In the genomic region with DNA sequence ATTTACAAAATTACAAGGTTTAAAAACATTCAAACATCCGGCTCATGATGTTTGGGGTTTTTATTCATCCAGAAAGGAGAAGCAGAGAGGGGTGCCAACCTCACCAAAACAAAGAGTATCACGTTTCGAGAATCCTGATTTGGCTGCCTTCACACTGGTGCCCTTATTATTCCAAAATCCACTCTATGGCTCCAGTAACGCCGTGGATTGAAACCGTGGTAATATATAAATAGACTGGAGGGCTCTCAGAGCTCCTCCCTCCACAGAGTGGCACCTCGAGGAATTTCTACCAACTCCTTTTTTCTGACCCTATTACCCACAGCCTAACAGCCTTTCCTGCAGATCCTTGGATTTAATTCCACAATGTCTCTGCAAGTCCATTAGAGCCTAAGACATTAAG, we compare ENCODE assay signal across 16 cellular contexts.
DNase-seq lines count a peak whose midpoint lies in the region; ATAC-seq and TF ChIP-seq lines count a peak whose summit lies in the region.
"Had no signal": no experiment of that assay in that cellular context is flagged by ENCODE, and none has a peak within 500 bp of the region (broad histone marks: within the 10 kb centered on the region; RNA-seq: fewer than 3 reads in every experiment).

No MANE protein-coding gene starts in this region.

- no peak overlapping the region for H3K9ac ChIP-seq in mammary epithelial cell (ENCODE audit: insufficient read depth, low read length)
- no peak overlapping the region for H3K9ac ChIP-seq in OCI-LY3 (ENCODE audit: low read length)

- H3K79me2 ChIP-seq in mammary epithelial cell (ENCODE audit: insufficient read depth, low read length) (no peaks in the 10 kb centered on the region), OCI-LY3 (ENCODE audit: low read length) (no peaks in the 10 kb centered on the region)

- DNase-seq in breast epithelium (ENCODE audit: low spot score in 2 of 2): no peak
- no peak for DNase-seq in mammary epithelial cell
- no peak for DNase-seq in left lobe of liver (ENCODE audit: low spot score)
- DNase-seq in aorta: no peak
- no peak for DNase-seq in T-cell
- no peak for DNase-seq in A172 (ENCODE audit: low spot score)
- DNase-seq: activated CD4-positive, alpha-beta memory T cell treated with anti-CD3 and anti-CD28 coated beads, Interleukin-2, amount 10 ng/mL, durations not matched to agents 7 days and 5 days; activated gamma-delta T cell treated with Interleukin-2 at 50 U/mL for 16 hours; glutamatergic neuron; T1000; transverse colon had no signal

- H3K9me3 Mint-ChIP-seq in T-cell: no peaks in the 10 kb centered on the region
- H3K9me3 Mint-ChIP-seq: activated CD4-positive, alpha-beta memory T cell treated with anti-CD3 and anti-CD28 coated beads, Interleukin-2, amount 10 ng/mL, durations not matched to agents 7 days and 5 days had no signal

- H4K20me1 ChIP-seq in mammary epithelial cell (ENCODE audit: insufficient read depth, low read length) (no peaks in the 10 kb centered on the region), OCI-LY3 (ENCODE audit: insufficient read depth, low read length) (no peaks in the 10 kb centered on the region)

- TF ChIP-seq CTCF in breast epithelium (IDR thresholded peaks at IDR 0.05) (no peak), mammary epithelial cell (conservative IDR thresholded peaks at IDR 0.05 in 1 of 2, IDR thresholded peaks at IDR 0.05 in 1 of 2; ENCODE audit: extremely low read depth in 1 of 2, insufficient read depth in 1 of 2, low read depth in 1 of 2, low read length in 2 of 2) (no peak), OCI-LY3 (IDR thresholded peaks at IDR 0.05; ENCODE audit: low read depth, low read length) (no peak)

- POLR2A ChIA-PET in T-cell (lab: Charles Lee): no interaction called here

- H3K36me3 ChIP-seq in breast epithelium: no peaks in the 10 kb centered on the region
- no peaks in the 10 kb centered on the region for H3K36me3 ChIP-seq in mammary epithelial cell (ENCODE audit: insufficient read depth, low read length)
- H3K36me3 ChIP-seq in OCI-LY3 (replicated peaks; ENCODE audit: low read depth, low read length): no peaks in the 10 kb centered on the region
- H3K36me3 ChIP-seq in aorta (ENCODE audit: control insufficient read depth in 1 of 2, insufficient read depth in 2 of 2, low read length in 1 of 2): no peaks in the 10 kb centered on the region
- H3K36me3 ChIP-seq: transverse colon had no signal

- peaks cover 0 to 8% of the 10 kb centered on the region in 2 donors for H3K27me3 Mint-ChIP-seq in T-cell
- H3K27me3 Mint-ChIP-seq: activated CD4-positive, alpha-beta memory T cell treated with anti-CD3 and anti-CD28 coated beads, Interleukin-2, amount 10 ng/mL, durations not matched to agents 7 days and 5 days; brain had no signal

- ATAC-seq in left lobe of liver: peak; percentile 45
- ATAC-seq in aorta (ENCODE audit: low FRiP score): peak; percentile 6
- no peak for ATAC-seq in T-cell (replicated peaks in 1 of 4)
- no peak for ATAC-seq in HG03108 (IDR thresholded peaks at IDR 0.05; ENCODE audit: unreplicated experiment)
- ATAC-seq: K562 had no signal

- H3K4me1 ChIP-seq in breast epithelium (peaks cover 5 to 6% of the 10 kb centered on the region in 2 donors), mammary epithelial cell (ENCODE audit: insufficient read depth, low read length) (no peaks in the 10 kb centered on the region), OCI-LY3 (ENCODE audit: low read length) (peaks cover 28% of the 10 kb centered on the region), aorta (ENCODE audit: control insufficient read depth in 1 of 2, insufficient read depth in 2 of 2, low read length in 2 of 2) (peaks cover 0 to 2% of the 10 kb centered on the region in 2 donors)

- dilution Hi-C loops in mammary epithelial cell (cut with HindIII; ENCODE audit: low sequenced_read_pairs): loop anchor here (25.0 kb wide), 1 partner anchor 730 kb away; no protein-coding TSS in a partner anchor

- H2AFZ ChIP-seq in mammary epithelial cell (ENCODE audit: low read depth, low read length): no peak overlapping the region
- H2AFZ ChIP-seq in OCI-LY3 (ENCODE audit: low read depth, low read length): no peak overlapping the region

- in situ Hi-C loops in mammary epithelial cell (cut with MboI; ENCODE audit: low sequenced_read_pairs in 2 of 2): loop anchor here (10.0 to 25.0 kb wide), 3 partner anchors 753 to 1330 kb away; no protein-coding TSS in a partner anchor

- H3K27ac ChIP-seq in breast epithelium: peak overlapping the region; percentile 58 to 71
- no peak overlapping the region for H3K27ac ChIP-seq in mammary epithelial cell (ENCODE audit: insufficient read depth, low read depth, low read length)
- H3K27ac ChIP-seq in OCI-LY3 (ENCODE audit: low read length): no peak overlapping the region
- no peak overlapping the region for H3K27ac ChIP-seq in aorta (ENCODE audit: low read depth in 1 of 2, low read length in 2 of 2)
- H3K27ac ChIP-seq: RWPE1 had no signal

- H3K27ac Mint-ChIP-seq in T-cell: no peak overlapping the region
- H3K27ac Mint-ChIP-seq: activated CD4-positive, alpha-beta memory T cell treated with anti-CD3 and anti-CD28 coated beads, Interleukin-2, amount 10 ng/mL, durations not matched to agents 7 days and 5 days had no signal

- no TSS peak for BruUV-seq in mammary epithelial cell (replicated peaks; lab: Mats Ljungman, UMichigan)

- H3K4me3 ChIP-seq in breast epithelium (peak overlapping the region in 1 of 3 donors; percentile 26), mammary epithelial cell (replicated peaks in 1 of 3; ENCODE audit: insufficient read depth in 1 of 3, low read depth in 2 of 3, low read length in 3 of 3) (no peak overlapping the region), OCI-LY3 (ENCODE audit: low read length) (no peak overlapping the region), aorta (ENCODE audit: low read length in 2 of 2) (no peak overlapping the region)
- H3K4me3 ChIP-seq: K562, transverse colon had no signal

- CTCF ChIA-PET in mammary epithelial cell (lab: Charles Lee; ENCODE audit: low non-redundant PET): no interaction called here
- CTCF ChIA-PET in T-cell (lab: Charles Lee): no interaction called here

- H3K4me2 ChIP-seq in mammary epithelial cell (ENCODE audit: insufficient read depth, low read depth, low read length) (no peak overlapping the region), OCI-LY3 (ENCODE audit: low read length) (peak overlapping the region; percentile 32; the same call in 1 of the 2 replicates)

- H3K9me3 ChIP-seq in breast epithelium (no peaks in the 10 kb centered on the region), mammary epithelial cell (replicated peaks; ENCODE audit: insufficient read depth, low read length) (no peaks in the 10 kb centered on the region), OCI-LY3 (ENCODE audit: insufficient read depth, low read length) (no peaks in the 10 kb centered on the region), aorta (ENCODE audit: control insufficient read depth, low read length) (no peaks in the 10 kb centered on the region)
- H3K9me3 ChIP-seq: transverse colon had no signal

- H3K27me3 ChIP-seq in breast epithelium (no peaks in the 10 kb centered on the region), mammary epithelial cell (ENCODE audit: insufficient read depth, low read length) (no peaks in the 10 kb centered on the region), OCI-LY3 (ENCODE audit: low read depth, low read length) (no peaks in the 10 kb centered on the region), aorta (ENCODE audit: control insufficient read depth in 1 of 2, insufficient read depth in 2 of 2, low read length in 1 of 2) (no peaks in the 10 kb centered on the region)
- H3K27me3 ChIP-seq: transverse colon had no signal

- intact Hi-C loops in breast epithelium (cut with DNase I; ENCODE audit: low total_unique reads) (loop anchor here (10.0 kb wide), 1 partner anchor 383 kb away; a partner anchor contains a TSS), mammary epithelial cell (cut with micrococcal nuclease) (no loop called here), aorta (cut with DNase I) (loop anchor here (10.0 kb wide), 3 partner anchors 203 to 343 kb away; no protein-coding TSS in a partner anchor)

- no peaks in the 10 kb centered on the region for H3K36me3 Mint-ChIP-seq in T-cell
- H3K36me3 Mint-ChIP-seq: brain had no signal

- no peak overlapping the region for H3K4me3 Mint-ChIP-seq in T-cell
- H3K4me3 Mint-ChIP-seq: activated CD4-positive, alpha-beta memory T cell treated with anti-CD3 and anti-CD28 coated beads, Interleukin-2, amount 10 ng/mL, durations not matched to agents 7 days and 5 days had no signal

- H3K4me1 Mint-ChIP-seq in T-cell: peaks cover 0 to 2% (median 0%) of the 10 kb centered on the region in 3 donors
- H3K4me1 Mint-ChIP-seq: activated CD4-positive, alpha-beta memory T cell treated with anti-CD3 and anti-CD28 coated beads, Interleukin-2, amount 10 ng/mL, durations not matched to agents 7 days and 5 days had no signal

- 28% methylated on average over 4 of the region's 7 CpGs for WGBS in mammary epithelial cell (ENCODE audit: low coverage, missing lambda C conversion rate)
- WGBS in aorta, 2 donors: 3% methylated on average over 7 of the region's 7 CpGs

- no peak for TF ChIP-seq POLR2A in breast epithelium (IDR thresholded peaks at IDR 0.05)

Comparison
In these comparisons a context has a peak if more than half of its experiments do, and no peak if none do; other contexts are left out.
1. H3K27ac ChIP-seq: peak in breast epithelium (2 of 2); none in mammary epithelial cell (single experiment), OCI-LY3 (single experiment) and aorta (0 of 2).
2. ATAC-seq: peak in left lobe of liver (single experiment) and aorta (single experiment); none in T-cell (0 of 4) and HG03108 (single experiment).